In genomic region chr10:6065845-6066244, GRCh38 we compare ENCODE assay signal across 12 cellular contexts. TPM values are rescaled to one million over a fixed set of nuclear protein-coding genes. Genes with fewer than 3 reads are reported as not detected.
DNase-seq lines count a peak whose midpoint lies in the region; ATAC-seq and TF ChIP-seq lines count a peak whose summit lies in the region.
"Had no signal": no experiment of that assay in that cellular context is flagged by ENCODE, and none has a peak within 500 bp of the region (broad histone marks: within the 10 kb centered on the region; RNA-seq: fewer than 3 reads in every experiment).

No MANE protein-coding gene starts in this region.

- H4K8ac ChIP-seq in neuronal stem cell (ENCODE audit: low read depth, low read length): no peak overlapping the region

- H3K4me1 ChIP-seq in BLaER1 treated with 17β-estradiol and CSF1 and Interleukin-3, amounts not matched to agents 10 nM and 100 nM: peaks cover 71 to 89% (median 78%) of the 10 kb centered on the region in 10 experiments
- H3K4me1 ChIP-seq in OCI-LY1 (ENCODE audit: insufficient read depth, low read length, severe bottlenecking): peaks cover 79% of the 10 kb centered on the region
- H3K4me1 ChIP-seq in muscle layer of colon (ENCODE audit: insufficient read depth, low read length): peaks cover 5% of the 10 kb centered on the region
- no peaks in the 10 kb centered on the region for H3K4me1 ChIP-seq in neuronal stem cell (ENCODE audit: control insufficient read depth in 2 of 2, insufficient read depth in 1 of 2, low read depth in 1 of 2, low read length in 2 of 2)
- no peaks in the 10 kb centered on the region for H3K4me1 ChIP-seq in mucosa of descending colon (ENCODE audit: low read depth)

- no peak overlapping the region for H3K4ac ChIP-seq in neuronal stem cell (ENCODE audit: low read length)

- no peak overlapping the region for H2BK120ac ChIP-seq in neuronal stem cell (ENCODE audit: low read depth, low read length)

- no peak overlapping the region for H2BK12ac ChIP-seq in neuronal stem cell (ENCODE audit: low read length)

- no peaks in the 10 kb centered on the region for H3K27me3 ChIP-seq in BLaER1 treated with 17β-estradiol and CSF1 and Interleukin-3, amounts not matched to agents 10 nM and 100 nM
- H3K27me3 ChIP-seq in OCI-LY1 (ENCODE audit: insufficient read depth, low read length): no peaks in the 10 kb centered on the region
- H3K27me3 ChIP-seq in muscle layer of colon (ENCODE audit: control insufficient read depth in 1 of 2, insufficient read depth in 2 of 2, low read length in 2 of 2): no peaks in the 10 kb centered on the region
- peaks cover 0 to 28% (median 0%) of the 10 kb centered on the region in 3 experiments for H3K27me3 ChIP-seq in neuronal stem cell (ENCODE audit: control insufficient read depth in 3 of 3, insufficient read depth in 3 of 3, low read depth in 1 of 3, low read length in 3 of 3)
- H3K27me3 ChIP-seq: neural progenitor cell had no signal

- no peak overlapping the region for H3K14ac ChIP-seq in neuronal stem cell (ENCODE audit: low read length)

- H3K36me3 ChIP-seq in BLaER1 treated with 17β-estradiol and CSF1 and Interleukin-3, amounts not matched to agents 10 nM and 100 nM: no peaks in the 10 kb centered on the region
- H3K36me3 ChIP-seq in OCI-LY1 (ENCODE audit: insufficient read depth, low read length): no peaks in the 10 kb centered on the region
- H3K36me3 ChIP-seq in muscle layer of colon (ENCODE audit: insufficient read depth, low read length): no peaks in the 10 kb centered on the region
- H3K36me3 ChIP-seq in neuronal stem cell (replicated peaks in 1 of 2; ENCODE audit: control insufficient read depth in 2 of 2, insufficient read depth in 2 of 2, low read length in 2 of 2): no peaks in the 10 kb centered on the region
- no peaks in the 10 kb centered on the region for H3K36me3 ChIP-seq in mucosa of descending colon (ENCODE audit: low read depth)
- H3K36me3 ChIP-seq: neural progenitor cell had no signal

- H2AFZ ChIP-seq in OCI-LY1 (ENCODE audit: low read length) (no peak overlapping the region), neuronal stem cell (ENCODE audit: low read length) (no peak overlapping the region)
- H2AFZ ChIP-seq: neural progenitor cell had no signal

- peak overlapping the region; percentile 19 for H3K27ac Mint-ChIP-seq in central memory CD8-positive, alpha-beta T cell (ENCODE audit: low read depth)
- H3K27ac Mint-ChIP-seq: neural progenitor cell had no signal

- no peaks in the 10 kb centered on the region for H4K20me1 ChIP-seq in BLaER1 treated with 17β-estradiol and CSF1 and Interleukin-3, amounts not matched to agents 10 nM and 100 nM
- no peaks in the 10 kb centered on the region for H4K20me1 ChIP-seq in OCI-LY1 (ENCODE audit: insufficient read depth, low read length)

- H3K18ac ChIP-seq in neuronal stem cell (ENCODE audit: low read length): no peak overlapping the region

- H3K23ac ChIP-seq in neuronal stem cell (ENCODE audit: low read depth, low read length, poor library complexity): no peak overlapping the region

- TF ChIP-seq CTCF in OCI-LY1 (IDR thresholded peaks at IDR 0.05; ENCODE audit: low read length) (no peak), mucosa of descending colon (IDR thresholded peaks at IDR 0.05) (no peak)

- H3K79me1 ChIP-seq in neuronal stem cell (ENCODE audit: low read depth, low read length): no peaks in the 10 kb centered on the region

- peak overlapping the region in 2 of 10 experiments; percentile 0 to 32; a peak in 1 of 20 replicates for H3K4me3 ChIP-seq in BLaER1 treated with 17β-estradiol and CSF1 and Interleukin-3, amounts not matched to agents 10 nM and 100 nM
- H3K4me3 ChIP-seq in OCI-LY1 (ENCODE audit: low read depth, low read length, poor library complexity, severe bottlenecking) (no peak overlapping the region), muscle layer of colon (ENCODE audit: low read depth in 1 of 2, low read length in 2 of 2) (no peak overlapping the region), neuronal stem cell (ENCODE audit: low read length in 2 of 2) (no peak overlapping the region), mucosa of descending colon (no peak overlapping the region)
- H3K4me3 ChIP-seq: neural progenitor cell had no signal

- H3K79me2 ChIP-seq in OCI-LY1 (ENCODE audit: insufficient read depth, low read length): peaks cover 10% of the 10 kb centered on the region

- no peak for ATAC-seq in central memory CD8-positive, alpha-beta T cell (replicated peaks; ENCODE audit: extremely low read depth, poor library complexity, severe bottlenecking)
- no peak for ATAC-seq in HG02852 (IDR thresholded peaks at IDR 0.05; ENCODE audit: unreplicated experiment)
- no peak for ATAC-seq in mucosa of descending colon

- peak overlapping the region; percentile 19 to 78 (median 54); a peak in 19 of 22 replicates for H3K27ac ChIP-seq in BLaER1 treated with 17β-estradiol and CSF1 and Interleukin-3, amounts not matched to agents 10 nM and 100 nM
- H3K27ac ChIP-seq in OCI-LY1 (ENCODE audit: low read depth, low read length, poor library complexity, severe bottlenecking): peak overlapping the region; percentile 100
- peak overlapping the region; percentile 21 for H3K27ac ChIP-seq in muscle layer of colon (ENCODE audit: low read depth, low read length)
- no peak overlapping the region for H3K27ac ChIP-seq in neuronal stem cell (replicated peaks; ENCODE audit: low read length)
- H3K27ac ChIP-seq: neural progenitor cell had no signal

- no peak overlapping the region for H2BK5ac ChIP-seq in neuronal stem cell (ENCODE audit: low read length)

- H4K91ac ChIP-seq in neuronal stem cell (ENCODE audit: low read depth, low read length, poor library complexity): no peak overlapping the region

- H3K9ac ChIP-seq in BLaER1 treated with 17β-estradiol and CSF1 and Interleukin-3, amounts not matched to agents 10 nM and 100 nM: peak overlapping the region in 6 of 11 experiments; percentile 7 to 74 (median 40); a peak in 7 of 22 replicates
- H3K9ac ChIP-seq in OCI-LY1 (ENCODE audit: low read length) (no peak overlapping the region; the same call in 1 of the 2 replicates), muscle layer of colon (ENCODE audit: low read length) (no peak overlapping the region), neuronal stem cell (ENCODE audit: low read depth, low read length, poor library complexity) (no peak overlapping the region)
- H3K9ac ChIP-seq: neural progenitor cell had no signal

- H3K4me2 ChIP-seq in BLaER1 treated with 17β-estradiol and CSF1 and Interleukin-3, amounts not matched to agents 10 nM and 100 nM: peak overlapping the region; percentile 50 to 97 (median 83)
- H3K4me2 ChIP-seq in OCI-LY1 (ENCODE audit: low read length): no peak overlapping the region
- no peak overlapping the region for H3K4me2 ChIP-seq in neuronal stem cell (ENCODE audit: insufficient read depth, low read length, poor library complexity, severe bottlenecking)
- H3K4me2 ChIP-seq: neural progenitor cell had no signal

- WGBS in neuronal stem cell (ENCODE audit: extremely low coverage in 2 of 2, insufficient read length in 2 of 2, insufficient replicate concordance in 1 of 2), 2 donors: no CpG with 5 or more reads among the region's 4 CpGs

- 0 out of 2 replicates have a peak, but pooled peaks cover 4% of the 10 kb centered on the region for H3F3A ChIP-seq in OCI-LY1 (ENCODE audit: insufficient read depth, low read length)

- no peak overlapping the region for H2BK15ac ChIP-seq in neuronal stem cell (ENCODE audit: low read length)

- no peaks in the 10 kb centered on the region for H3K9me2 ChIP-seq in OCI-LY1 (ENCODE audit: low read depth, low read length)

- no peak overlapping the region for H3K4me3 Mint-ChIP-seq in central memory CD8-positive, alpha-beta T cell
- H3K4me3 Mint-ChIP-seq: neural progenitor cell had no signal

- no peak for DNase-seq in central memory CD8-positive, alpha-beta T cell (ENCODE audit: low spot score in 2 of 2)
- DNase-seq in mucosa of gallbladder (ENCODE audit: low spot score): no peak
- DNase-seq in neuronal stem cell (ENCODE audit: low spot score): no peak
- DNase-seq in mucosa of descending colon: no peak
- DNase-seq: CD8-positive, alpha-beta memory T cell; NCI-H2171 had no signal

- peaks cover 24% of the 10 kb centered on the region for H3K4me1 Mint-ChIP-seq in central memory CD8-positive, alpha-beta T cell

- H2AK5ac ChIP-seq in neuronal stem cell (ENCODE audit: low read depth, low read length): no peak overlapping the region

- no peaks in the 10 kb centered on the region for H3K9me3 Mint-ChIP-seq in central memory CD8-positive, alpha-beta T cell
- H3K9me3 Mint-ChIP-seq: CD8-positive, alpha-beta memory T cell had no signal

- H3K27me3 Mint-ChIP-seq in central memory CD8-positive, alpha-beta T cell: no peaks in the 10 kb centered on the region

- H3K9me3 ChIP-seq in BLaER1 treated with 17β-estradiol and CSF1 and Interleukin-3, amounts not matched to agents 10 nM and 100 nM (replicated peaks in 1 of 11): no peaks in the 10 kb centered on the region
- no peaks in the 10 kb centered on the region for H3K9me3 ChIP-seq in OCI-LY1 (ENCODE audit: low read length)
- no peaks in the 10 kb centered on the region for H3K9me3 ChIP-seq in muscle layer of colon (ENCODE audit: low read length)
- H3K9me3 ChIP-seq in neuronal stem cell (replicated peaks in 1 of 2; ENCODE audit: control insufficient read depth in 2 of 2, insufficient read depth in 1 of 2, low read depth in 1 of 2, low read length in 2 of 2): no peaks in the 10 kb centered on the region
- no peaks in the 10 kb centered on the region for H3K9me3 ChIP-seq in mucosa of descending colon

- peaks cover 4% of the 10 kb centered on the region for H3K36me3 Mint-ChIP-seq in central memory CD8-positive, alpha-beta T cell (ENCODE audit: insufficient read depth)
- H3K36me3 Mint-ChIP-seq: neural progenitor cell had no signal

- intact Hi-C loops in mucosa of descending colon (cut with DNase I, micrococcal nuclease): no loop called here

RNA-seq across cellular contexts. Expression of gene IL2RA, which starts 3.7 kb away (rescaled TPM):
- total RNA-seq in mucosa of gallbladder (1.4 TPM), mucosa of descending colon (1 to 10 TPM; 1.2 to 3.7 (median 2.1) TPM)
- not detected for polyA plus RNA-seq in neuronal stem cell (2013, experiment 1 of 2)
- polyA plus RNA-seq in neuronal stem cell (2013, experiment 2 of 2): not detected
- total RNA-seq: SK-MEL-5 had no signal

RNA-seq across cellular contexts. Expression of gene RBM17, which starts 23.0 kb away (rescaled TPM):
- total RNA-seq in mucosa of gallbladder: 65.5 TPM
- polyA plus RNA-seq in neuronal stem cell (2013, experiment 1 of 2): 75.9 TPM
- 76.3 TPM for polyA plus RNA-seq in neuronal stem cell (2013, experiment 2 of 2)
- total RNA-seq in mucosa of descending colon: 100 to 1,000 TPM in 1 of 3 donors, 10 to 100 TPM in 2; 87.4 to 100 (median 90.8) TPM

Comparison
In these comparisons a context has a peak if more than half of its experiments do, and no peak if none do; other contexts are left out.
1. H3K4me2 ChIP-seq: peak in BLaER1 treated with 17β-estradiol and CSF1 and Interleukin-3, amounts not matched to agents 10 nM and 100 nM (11 of 11); none in OCI-LY1 (single experiment) and neuronal stem cell (single experiment).
2. H3K9ac ChIP-seq: peak in BLaER1 treated with 17β-estradiol and CSF1 and Interleukin-3, amounts not matched to agents 10 nM and 100 nM (6 of 11); none in OCI-LY1 (single experiment), muscle layer of colon (single experiment) and neuronal stem cell (single experiment).